Comparison of ENCODE assay signal across 20 cellular contexts in genomic region chr6:133097208-133097607, GRCh38.
"Had no signal": no experiment of that assay in that cellular context is flagged by ENCODE, and none has a peak within 500 bp of the region (broad histone marks: within the 10 kb centered on the region; RNA-seq: fewer than 3 reads in every experiment).

No MANE protein-coding gene starts in this region.

- H3K4me3 ChIP-seq: colonic mucosa, gastrocnemius medialis, left ventricle myocardium inferior, lower lobe of right lung, right atrium auricular region, stomach, thoracic aorta, transverse colon had no signal

- H3K4me1 ChIP-seq: colonic mucosa, lower lobe of right lung, stomach, transverse colon had no signal

- H3K27me3 ChIP-seq: colonic mucosa, gastrocnemius medialis, right atrium auricular region, stomach, transverse colon had no signal

- DNase-seq: colonic mucosa; dermis blood vessel endothelial cell; gastrocnemius medialis; glutamatergic neuron; immature natural killer cell; kidney; left cardiac atrium; left ventricle myocardium inferior; lower lobe of right lung; naive thymus-derived CD4-positive, alpha-beta T cell; nephron progenitor cell; small intestine; stimulated activated CD4-positive, alpha-beta T cell treated with anti-CD3 and anti-CD28 coated beads, Interleukin-12 subunit alpha, Interleukin-12 subunit beta, amount 100 ng/mL, for 4 hours; stimulated activated naive CD4-positive, alpha-beta T cell; stomach; substantia nigra; transverse colon had no signal

- H3K27ac ChIP-seq: colonic mucosa, gastrocnemius medialis, left ventricle myocardium inferior, lower lobe of right lung, right atrium auricular region, stomach, thoracic aorta, transverse colon had no signal

- H3K36me3 ChIP-seq: colonic mucosa, gastrocnemius medialis, left ventricle myocardium inferior, lower lobe of right lung, right atrium auricular region, stomach, thoracic aorta, transverse colon had no signal

- ATAC-seq: esophagus mucosa; gastrocnemius medialis; left cardiac atrium; lower lobe of right lung; naive thymus-derived CD4-positive, alpha-beta T cell had no signal

- H3K9me3 ChIP-seq: colonic mucosa, gastrocnemius medialis, left ventricle myocardium inferior, lower lobe of right lung, right atrium auricular region, stomach, thoracic aorta, transverse colon had no signal
